Comparison of ENCODE assay signal across 14 cellular contexts in the genomic region with DNA sequence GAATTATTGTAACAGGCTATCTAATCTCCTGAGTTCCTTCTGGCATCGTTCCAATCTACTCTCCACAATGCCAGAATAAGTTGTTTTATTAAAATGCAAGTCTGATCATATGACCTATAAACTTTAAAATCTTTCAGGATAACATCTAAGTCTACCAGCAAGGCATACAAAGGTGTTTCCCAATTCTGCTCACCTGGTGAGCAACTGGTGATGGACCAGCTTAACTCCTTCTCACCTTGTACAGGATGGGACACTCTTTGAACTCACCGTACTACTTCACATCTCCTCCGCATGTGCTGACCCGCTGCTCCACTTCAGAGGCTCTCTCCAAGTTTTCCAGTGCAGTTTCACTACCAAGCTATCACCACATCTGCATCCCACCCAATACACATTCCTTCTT. TPM values are rescaled to one million over a fixed set of nuclear protein-coding genes. Genes with fewer than 3 reads are reported as not detected.
DNase-seq lines count a peak whose midpoint lies in the region; ATAC-seq and TF ChIP-seq lines count a peak whose summit lies in the region.
"Had no signal": no experiment of that assay in that cellular context is flagged by ENCODE, and none has a peak within 500 bp of the region (broad histone marks: within the 10 kb centered on the region; RNA-seq: fewer than 3 reads in every experiment).

No MANE protein-coding gene starts in this region.

- H3K36me3 Mint-ChIP-seq in activated naive CD4-positive, alpha-beta T cell treated with anti-CD3 and anti-CD28 coated beads, Interleukin-2, amount 10 ng/mL, durations not matched to agents 7 days and 5 days, result peaks cover 66% of the 10 kb centered on the region
- peaks cover 73% of the 10 kb centered on the region for H3K36me3 Mint-ChIP-seq in activated CD4-positive, alpha-beta memory T cell treated with anti-CD3 and anti-CD28 coated beads for 36 hours
- peaks cover 99% of the 10 kb centered on the region for H3K36me3 Mint-ChIP-seq in effector memory CD8-positive, alpha-beta T cell (ENCODE audit: insufficient read depth)
- peaks cover 45 to 66% of the 10 kb centered on the region in 2 donors for H3K36me3 Mint-ChIP-seq in stimulated activated naive B cell treated with anti-CD40 and anti-IgM and Interleukin-4, amounts not matched to agents 10 μg/mL and 1 μg/mL and 100 μg/mL, for 72 hours

- peak overlapping the region; percentile 75 for H3K27ac Mint-ChIP-seq in activated naive CD4-positive, alpha-beta T cell treated with anti-CD3 and anti-CD28 coated beads, Interleukin-2, amount 10 ng/mL, durations not matched to agents 7 days and 5 days
- peak overlapping the region; percentile 99 for H3K27ac Mint-ChIP-seq in activated CD4-positive, alpha-beta memory T cell treated with anti-CD3 and anti-CD28 coated beads for 36 hours
- peak overlapping the region; percentile 56 to 78 for H3K27ac Mint-ChIP-seq in effector memory CD8-positive, alpha-beta T cell
- H3K27ac Mint-ChIP-seq in stimulated activated naive B cell treated with anti-CD40 and anti-IgM and Interleukin-4, amounts not matched to agents 10 μg/mL and 1 μg/mL and 100 μg/mL, for 72 hours, result no peak overlapping the region

- no peaks in the 10 kb centered on the region for H3K9me3 Mint-ChIP-seq in activated naive CD4-positive, alpha-beta T cell treated with anti-CD3 and anti-CD28 coated beads, Interleukin-2, amount 10 ng/mL, durations not matched to agents 7 days and 5 days
- H3K9me3 Mint-ChIP-seq in activated CD4-positive, alpha-beta memory T cell treated with anti-CD3 and anti-CD28 coated beads for 36 hours, result no peaks in the 10 kb centered on the region
- no peaks in the 10 kb centered on the region for H3K9me3 Mint-ChIP-seq in effector memory CD8-positive, alpha-beta T cell
- no peaks in the 10 kb centered on the region for H3K9me3 Mint-ChIP-seq in stimulated activated naive B cell treated with anti-CD40 and anti-IgM and Interleukin-4, amounts not matched to agents 10 μg/mL and 1 μg/mL and 100 μg/mL, for 72 hours

- no peak overlapping the region for H3K4me3 Mint-ChIP-seq in activated naive CD4-positive, alpha-beta T cell treated with anti-CD3 and anti-CD28 coated beads, Interleukin-2, amount 10 ng/mL, durations not matched to agents 7 days and 5 days
- H3K4me3 Mint-ChIP-seq in activated CD4-positive, alpha-beta memory T cell treated with anti-CD3 and anti-CD28 coated beads for 36 hours, result peak overlapping the region; percentile 18
- H3K4me3 Mint-ChIP-seq in effector memory CD8-positive, alpha-beta T cell, result peak overlapping the region; percentile 0 to 73
- H3K4me3 Mint-ChIP-seq in stimulated activated naive B cell treated with anti-CD40 and anti-IgM and Interleukin-4, amounts not matched to agents 10 μg/mL and 1 μg/mL and 100 μg/mL, for 72 hours, result peak overlapping the region; percentile 2 to 33

- POLR2A ChIA-PET in activated CD4-positive, alpha-beta memory T cell treated with anti-CD3 and anti-CD28 coated beads for 36 hours (lab: Charles Lee), result interaction anchor here (1.1 to 5.6 kb wide), 6 partner anchors 9 to 172 kb away, joined by 4 to 111 read pairs (median 6); a partner anchor contains a TSS

- no peak for ATAC-seq in effector memory CD8-positive, alpha-beta T cell (replicated peaks)
- ATAC-seq in stimulated activated naive B cell treated with anti-CD40 and anti-IgM and Interleukin-4, amounts not matched to agents 10 μg/mL and 1 μg/mL and 100 μg/mL, for 72 hours (replicated peaks), result no peak
- no peak for ATAC-seq in GM18517 (IDR thresholded peaks at IDR 0.05; ENCODE audit: unreplicated experiment)
- ATAC-seq in SK-N-SH treated with all-trans-retinoic acid at 6 μM for 48 hours, result no peak
- ATAC-seq: gastroesophageal sphincter had no signal

- H3K27me3 Mint-ChIP-seq in activated naive CD4-positive, alpha-beta T cell treated with anti-CD3 and anti-CD28 coated beads, Interleukin-2, amount 10 ng/mL, durations not matched to agents 7 days and 5 days, result no peaks in the 10 kb centered on the region
- H3K27me3 Mint-ChIP-seq in activated CD4-positive, alpha-beta memory T cell treated with anti-CD3 and anti-CD28 coated beads for 36 hours, result no peaks in the 10 kb centered on the region
- no peaks in the 10 kb centered on the region for H3K27me3 Mint-ChIP-seq in effector memory CD8-positive, alpha-beta T cell
- no peaks in the 10 kb centered on the region for H3K27me3 Mint-ChIP-seq in stimulated activated naive B cell treated with anti-CD40 and anti-IgM and Interleukin-4, amounts not matched to agents 10 μg/mL and 1 μg/mL and 100 μg/mL, for 72 hours

- DNase-seq in activated naive CD4-positive, alpha-beta T cell treated with anti-CD3 and anti-CD28 coated beads, Interleukin-2, amount 10 ng/mL, durations not matched to agents 7 days and 5 days, result no peak
- DNase-seq in activated naive CD4-positive, alpha-beta T cell treated with Interleukin-2 at 50 U/mL for 16 hours, result no peak
- no peak for DNase-seq in activated CD4-positive, alpha-beta memory T cell treated with anti-CD3 and anti-CD28 coated beads for 36 hours
- no peak for DNase-seq in effector memory CD8-positive, alpha-beta T cell
- no peak for DNase-seq in stimulated activated naive B cell treated with anti-CD40 and anti-IgM and Interleukin-4, amounts not matched to agents 10 μg/mL and 1 μg/mL and 100 μg/mL, for 72 hours
- no peak for DNase-seq in globus pallidus (ENCODE audit: low spot score)
- DNase-seq: colonic mucosa, NCI-H187, NCI-H446 treated with DMSO at 0.1 percent for 48 hours, sigmoid colon, testis had no signal

- peaks cover 68% of the 10 kb centered on the region for H3K4me1 Mint-ChIP-seq in activated naive CD4-positive, alpha-beta T cell treated with anti-CD3 and anti-CD28 coated beads, Interleukin-2, amount 10 ng/mL, durations not matched to agents 7 days and 5 days
- peaks cover 82% of the 10 kb centered on the region for H3K4me1 Mint-ChIP-seq in activated CD4-positive, alpha-beta memory T cell treated with anti-CD3 and anti-CD28 coated beads for 36 hours (ENCODE audit: low read depth)
- H3K4me1 Mint-ChIP-seq in effector memory CD8-positive, alpha-beta T cell (ENCODE audit: low read depth in 2 of 2), result peaks cover 47 to 74% of the 10 kb centered on the region in 2 donors
- peaks cover 36 to 60% of the 10 kb centered on the region in 2 donors for H3K4me1 Mint-ChIP-seq in stimulated activated naive B cell treated with anti-CD40 and anti-IgM and Interleukin-4, amounts not matched to agents 10 μg/mL and 1 μg/mL and 100 μg/mL, for 72 hours

- intact Hi-C loops in activated CD4-positive, alpha-beta memory T cell treated with anti-CD3 and anti-CD28 coated beads for 36 hours (cut with micrococcal nuclease), result no loop called here

- CTCF ChIA-PET in activated naive CD4-positive, alpha-beta T cell treated with anti-CD3 and anti-CD28 coated beads, Interleukin-2, amount 10 ng/mL, durations not matched to agents 7 days and 5 days (lab: Charles Lee), result interaction anchor here (3.4 kb wide), 1 partner anchor 9 kb away, joined by 24 read pairs; a partner anchor contains a TSS
- CTCF ChIA-PET in activated CD4-positive, alpha-beta memory T cell treated with anti-CD3 and anti-CD28 coated beads for 36 hours (lab: Charles Lee), result interaction anchor here (5.3 kb wide), 1 partner anchor 9 kb away, joined by 48 read pairs; a partner anchor contains a TSS

TF ChIP-seq in SK-N-SH treated with all-trans-retinoic acid at 6 μM for 48 hours, 23 proteins besides CTCF, POLR2A, EP300 and RAD21 (continues in another document):
- TF ChIP-seq RARB (CRISPR knock-in tag; IDR thresholded peaks at IDR 0.05) (no peak), CSDC2 (CRISPR knock-in tag; IDR thresholded peaks at IDR 0.05) (no peak), TOX (CRISPR knock-in tag; IDR thresholded peaks at IDR 0.05; ENCODE audit: borderline replicate concordance) (no peak), TCF4 (CRISPR knock-in tag; IDR thresholded peaks at IDR 0.05; ENCODE audit: borderline replicate concordance) (no peak), ISL1 (CRISPR knock-in tag; IDR thresholded peaks at IDR 0.05) (no peak)
- TF ChIP-seq, protein P1, sequence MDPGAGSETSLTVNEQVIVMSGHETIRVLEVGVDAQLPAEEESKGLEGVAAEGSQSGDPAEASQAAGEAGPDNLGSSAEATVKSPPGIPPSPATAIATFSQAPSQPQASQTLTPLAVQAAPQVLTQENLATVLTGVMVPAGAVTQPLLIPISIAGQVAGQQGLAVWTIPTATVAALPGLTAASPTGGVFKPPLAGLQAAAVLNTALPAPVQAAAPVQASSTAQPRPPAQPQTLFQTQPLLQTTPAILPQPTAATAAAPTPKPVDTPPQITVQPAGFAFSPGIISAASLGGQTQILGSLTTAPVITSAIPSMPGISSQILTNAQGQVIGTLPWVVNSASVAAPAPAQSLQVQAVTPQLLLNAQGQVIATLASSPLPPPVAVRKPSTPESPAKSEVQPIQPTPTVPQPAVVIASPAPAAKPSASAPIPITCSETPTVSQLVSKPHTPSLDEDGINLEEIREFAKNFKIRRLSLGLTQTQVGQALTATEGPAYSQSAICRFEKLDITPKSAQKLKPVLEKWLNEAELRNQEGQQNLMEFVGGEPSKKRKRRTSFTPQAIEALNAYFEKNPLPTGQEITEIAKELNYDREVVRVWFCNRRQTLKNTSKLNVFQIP (CRISPR knock-in tag; IDR thresholded peaks at IDR 0.05; ENCODE audit: borderline replicate concordance, low read depth), result no peak
- TF ChIP-seq, protein P2, sequence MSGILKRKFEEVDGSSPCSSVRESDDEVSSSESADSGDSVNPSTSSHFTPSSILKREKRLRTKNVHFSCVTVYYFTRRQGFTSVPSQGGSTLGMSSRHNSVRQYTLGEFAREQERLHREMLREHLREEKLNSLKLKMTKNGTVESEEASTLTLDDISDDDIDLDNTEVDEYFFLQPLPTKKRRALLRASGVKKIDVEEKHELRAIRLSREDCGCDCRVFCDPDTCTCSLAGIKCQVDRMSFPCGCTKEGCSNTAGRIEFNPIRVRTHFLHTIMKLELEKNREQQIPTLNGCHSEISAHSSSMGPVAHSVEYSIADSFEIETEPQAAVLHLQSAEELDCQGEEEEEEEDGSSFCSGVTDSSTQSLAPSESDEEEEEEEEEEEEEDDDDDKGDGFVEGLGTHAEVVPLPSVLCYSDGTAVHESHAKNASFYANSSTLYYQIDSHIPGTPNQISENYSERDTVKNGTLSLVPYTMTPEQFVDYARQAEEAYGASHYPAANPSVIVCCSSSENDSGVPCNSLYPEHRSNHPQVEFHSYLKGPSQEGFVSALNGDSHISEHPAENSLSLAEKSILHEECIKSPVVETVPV (CRISPR knock-in tag; IDR thresholded peaks at IDR 0.05), result no peak

RNA-seq across cellular contexts. Expression of a gene that starts 7.8 kb away (rescaled TPM):
- 100 to 1,000 TPM; 223 to 229 TPM for total RNA-seq in activated CD4-positive, alpha-beta memory T cell treated with anti-CD3 and anti-CD28 coated beads for 36 hours
